In genomic region chr1:110594466-110595076, GRCh38 we compare ENCODE assay signal across 18 cellular contexts. TPM values are rescaled to one million over a fixed set of nuclear protein-coding genes. Genes with fewer than 3 reads are reported as not detected.
DNase-seq lines count a peak whose midpoint lies in the region; ATAC-seq and TF ChIP-seq lines count a peak whose summit lies in the region.
"Had no signal": no experiment of that assay in that cellular context is flagged by ENCODE, and none has a peak within 500 bp of the region (broad histone marks: within the 10 kb centered on the region; RNA-seq: fewer than 3 reads in every experiment).

No MANE protein-coding gene starts in this region.

- ATAC-seq in left colon (peak; percentile 73), upper lobe of right lung (no peak)
- ATAC-seq in stimulated activated naive B cell treated with anti-CD40 and anti-IgM and Interleukin-4, amounts not matched to agents 10 μg/mL and 1 μg/mL and 100 μg/mL, for 72 hours (replicated peaks), result no peak
- ATAC-seq: T-cell had no signal

- peaks cover 32 to 44% of the 10 kb centered on the region in 2 donors for H3K27me3 Mint-ChIP-seq in stimulated activated naive B cell treated with anti-CD40 and anti-IgM and Interleukin-4, amounts not matched to agents 10 μg/mL and 1 μg/mL and 100 μg/mL, for 72 hours

- intact Hi-C loops in left colon (cut with DNase I, micrococcal nuclease), result no loop called here
- intact Hi-C loops in upper lobe of right lung (cut with DNase I), result no loop called here

- no peaks in the 10 kb centered on the region for H3K27me3 ChIP-seq in upper lobe of right lung

- no peak overlapping the region for H3K4me3 Mint-ChIP-seq in stimulated activated naive B cell treated with anti-CD40 and anti-IgM and Interleukin-4, amounts not matched to agents 10 μg/mL and 1 μg/mL and 100 μg/mL, for 72 hours
- H3K4me3 Mint-ChIP-seq: mesothelial cell of epicardium, T-cell had no signal

- no peaks in the 10 kb centered on the region for H3K9me3 ChIP-seq in upper lobe of right lung
- H3K9me3 ChIP-seq: MG63 had no signal

- H3K36me3 Mint-ChIP-seq in stimulated activated naive B cell treated with anti-CD40 and anti-IgM and Interleukin-4, amounts not matched to agents 10 μg/mL and 1 μg/mL and 100 μg/mL, for 72 hours, result no peaks in the 10 kb centered on the region
- H3K36me3 Mint-ChIP-seq: mesothelial cell of epicardium, T-cell had no signal

- H3K4me1 ChIP-seq in upper lobe of right lung, result no peaks in the 10 kb centered on the region

- peaks cover 6 to 11% of the 10 kb centered on the region in 2 donors for H3K4me1 Mint-ChIP-seq in stimulated activated naive B cell treated with anti-CD40 and anti-IgM and Interleukin-4, amounts not matched to agents 10 μg/mL and 1 μg/mL and 100 μg/mL, for 72 hours
- H3K4me1 Mint-ChIP-seq: mesothelial cell of epicardium had no signal

- H3K27ac ChIP-seq in substantia nigra (ENCODE audit: low read depth, low read length, poor library complexity, severe bottlenecking) (peak overlapping the region; percentile 27), upper lobe of right lung (no peak overlapping the region)
- H3K27ac ChIP-seq: C4-2B, WERI-Rb-1 had no signal

- no peak for TF ChIP-seq CTCF in upper lobe of right lung (IDR thresholded peaks at IDR 0.05)

- no peaks in the 10 kb centered on the region for H3K36me3 ChIP-seq in upper lobe of right lung
- H3K36me3 ChIP-seq: MG63, WERI-Rb-1 had no signal

- H3K9me3 Mint-ChIP-seq in stimulated activated naive B cell treated with anti-CD40 and anti-IgM and Interleukin-4, amounts not matched to agents 10 μg/mL and 1 μg/mL and 100 μg/mL, for 72 hours, result no peaks in the 10 kb centered on the region
- H3K9me3 Mint-ChIP-seq: activated T-helper 2 cell treated with anti-CD3 and anti-CD28 coated beads, Interferon-gamma antibody, Interleukin-2, Interleukin-4, amounts not matched to agents 10 μg/mL and 5 μg/mL and 100 μg/mL, durations not matched to agents 14 hours and 24 hours and 36 hours; mesothelial cell of epicardium; T-cell had no signal

- no peak overlapping the region for H3K4me3 ChIP-seq in upper lobe of right lung
- H3K4me3 ChIP-seq: MG63 had no signal

- H3K27ac Mint-ChIP-seq in stimulated activated naive B cell treated with anti-CD40 and anti-IgM and Interleukin-4, amounts not matched to agents 10 μg/mL and 1 μg/mL and 100 μg/mL, for 72 hours, result no peak overlapping the region
- H3K27ac Mint-ChIP-seq: activated T-helper 2 cell treated with anti-CD3 and anti-CD28 coated beads, Interferon-gamma antibody, Interleukin-2, Interleukin-4, amounts not matched to agents 10 μg/mL and 5 μg/mL and 100 μg/mL, durations not matched to agents 14 hours and 24 hours and 36 hours; mesothelial cell of epicardium; T-cell had no signal

- DNase-seq in NCI-H1105 (lab: John Stamatoyannopoulos, UW) (peak; percentile 5), NCI-H1105 treated with DMSO at 0.1 percent for 48 hours (lab: John Stamatoyannopoulos, UW) (no peak), anterior cingulate cortex (lab: John Stamatoyannopoulos, UW) (peak in 51 of 58 donors; percentile 12 to 88 (median 63)), left colon (no peak), substantia nigra (lab: John Stamatoyannopoulos, UW) (peak in 32 of 49 donors; percentile 9 to 75 (median 50)), GOT3 (lab: John Stamatoyannopoulos, UW) (no peak), upper lobe of right lung (no peak)
- no peak for DNase-seq in stimulated activated naive B cell treated with anti-CD40 and anti-IgM and Interleukin-4, amounts not matched to agents 10 μg/mL and 1 μg/mL and 100 μg/mL, for 72 hours
- DNase-seq: 8988T; activated CD8-positive, alpha-beta memory T cell treated with anti-CD3 and anti-CD28 coated beads for 24 hours; DMS79 treated with DMSO at 0.1 percent for 48 hours; MG63; T-cell; WERI-Rb-1 had no signal

RNA-seq across cellular contexts. Expression of gene KCNA2, which starts 11.6 kb away (rescaled TPM):
- total RNA-seq in left colon, result 1 to 10 TPM in 1 of 2 donors, under 1 TPM in 1; 0.27 to 1.0 TPM
- total RNA-seq in upper lobe of right lung, result 0.64 TPM
- total RNA-seq: fibroblast of villous mesenchyme had no signal

Comparison
In these comparisons a context has a peak if more than half of its experiments do, and no peak if none do; other contexts are left out.
1. DNase-seq: peak in NCI-H1105 (single experiment), anterior cingulate cortex (51 of 58) and substantia nigra (32 of 49); none in NCI-H1105 treated with DMSO at 0.1 percent for 48 hours (single experiment), left colon (0 of 2), GOT3 (single experiment), upper lobe of right lung (single experiment) and stimulated activated naive B cell treated with anti-CD40 and anti-IgM and Interleukin-4, amounts not matched to agents 10 μg/mL and 1 μg/mL and 100 μg/mL, for 72 hours (single experiment).